9 cellular contexts compared by ENCODE assay signal in genomic region chr14:99564256-99564902, GRCh38. TPM values are rescaled to one million over a fixed set of nuclear protein-coding genes. Genes with fewer than 3 reads are reported as not detected.
DNase-seq lines count a peak whose midpoint lies in the region; ATAC-seq and TF ChIP-seq lines count a peak whose summit lies in the region.
"Had no signal": no experiment of that assay in that cellular context is flagged by ENCODE, and none has a peak within 500 bp of the region (broad histone marks: within the 10 kb centered on the region; RNA-seq: fewer than 3 reads in every experiment).

No MANE protein-coding gene starts in this region.

- peak; percentile 47 for DNase-seq in AG09319 (ENCODE audit: extremely low read depth, low read depth)
- peak; percentile 71 for DNase-seq in NCI-H2196 (lab: John Stamatoyannopoulos, UW; ENCODE audit: unreplicated experiment)
- peak; percentile 88 for DNase-seq in dermis blood vessel endothelial cell
- no peak for DNase-seq in PC-9
- DNase-seq: Calu3 had no signal

- H2AFZ ChIP-seq in PC-9, result no peak overlapping the region

- H3K27me3 ChIP-seq in muscle layer of duodenum (ENCODE audit: low read depth, low read length) (no peaks in the 10 kb centered on the region), PC-9 (ENCODE audit: insufficient read depth, low read depth) (no peaks in the 10 kb centered on the region)

- H3K4me1 ChIP-seq in muscle layer of duodenum (ENCODE audit: control insufficient read depth in 1 of 2, insufficient read depth in 2 of 2, low read length in 2 of 2), result peaks cover 19 to 99% of the 10 kb centered on the region in 2 donors
- H3K4me1 ChIP-seq in PC-9 (replicated peaks; ENCODE audit: insufficient read depth), result peaks cover 42% of the 10 kb centered on the region

- BruUV-seq in PC-9 (replicated peaks; lab: Mats Ljungman, UMichigan), result no TSS peak

- H3K36me3 ChIP-seq in muscle layer of duodenum (ENCODE audit: control insufficient read depth in 1 of 2, insufficient read depth in 2 of 2, low read length in 2 of 2) (no peaks in the 10 kb centered on the region), PC-9 (ENCODE audit: low read depth) (no peaks in the 10 kb centered on the region)

- H3F3A ChIP-seq in PC-9 (ENCODE audit: insufficient read depth, low read depth), result no peaks in the 10 kb centered on the region

- intact Hi-C loops in PC-9 (cut with micrococcal nuclease; ENCODE audit: unreplicated experiment), result loop anchor here (5.0 kb wide), 1 partner anchor 42 kb away; no protein-coding TSS in a partner anchor

- H3K9me3 ChIP-seq in muscle layer of duodenum (ENCODE audit: control insufficient read depth in 1 of 2, low read length in 2 of 2) (no peaks in the 10 kb centered on the region), PC-9 (ENCODE audit: insufficient read depth, low read depth) (no peaks in the 10 kb centered on the region)

- POLR2A ChIA-PET in PC-9 (lab: Charles Lee; ENCODE audit: unreplicated experiment), result interaction anchor here (0.7 kb wide), 1 partner anchor 10 kb away, joined by 4 read pairs; no protein-coding TSS in a partner anchor

- ATAC-seq in HG03342 (IDR thresholded peaks at IDR 0.05; ENCODE audit: unreplicated experiment), result no peak
- no peak for ATAC-seq in HG03196 (IDR thresholded peaks at IDR 0.05; ENCODE audit: unreplicated experiment)
- no peak for ATAC-seq in GM21717 (IDR thresholded peaks at IDR 0.05; ENCODE audit: unreplicated experiment)

- 0 out of 2 replicates have a peak, but pooled peaks cover 3% of the 10 kb centered on the region for H3K79me2 ChIP-seq in PC-9 (ENCODE audit: low read depth)

- peak overlapping the region; percentile 29 for H3K27ac ChIP-seq in muscle layer of duodenum (ENCODE audit: low read length)
- no peak overlapping the region for H3K27ac ChIP-seq in PC-9

- CTCF ChIA-PET in PC-9 (lab: Charles Lee), result no interaction called here

- no peaks in the 10 kb centered on the region for H4K20me1 ChIP-seq in PC-9 (ENCODE audit: insufficient read depth)

- no peak overlapping the region for H3K4me3 ChIP-seq in muscle layer of duodenum (ENCODE audit: low read depth in 1 of 2, low read length in 2 of 2)
- H3K4me3 ChIP-seq in PC-9, result no peak overlapping the region

- H3K9me2 ChIP-seq in PC-9 (ENCODE audit: insufficient read depth), result no peaks in the 10 kb centered on the region

- no peak for TF ChIP-seq CTCF in AG09319 (IDR thresholded peaks at IDR 0.05; ENCODE audit: low read depth, low read length)
- no peak for TF ChIP-seq CTCF in PC-9 (conservative IDR thresholded peaks at IDR 0.05)

- no peak overlapping the region for H3K4me2 ChIP-seq in PC-9

RNA-seq across cellular contexts. Expression of gene CCDC85C, which starts 39.6 kb away (rescaled TPM):
- total RNA-seq in dermis blood vessel endothelial cell (14.5 and 32.4 TPM in 2 replicates), PC-9 (2021) (21.2 and 24.8 TPM in 2 replicates)

Comparison
In these comparisons a context has a peak if more than half of its experiments do, and no peak if none do; other contexts are left out.
1. DNase-seq: peak in AG09319 (single experiment), NCI-H2196 (single experiment) and dermis blood vessel endothelial cell (single experiment); none in PC-9 (0 of 2).